Comparison of ENCODE assay signal across 1 cellular context in genomic region chr1:227318852-227319607, GRCh38.
TF ChIP-seq lines count a peak whose summit lies in the region.

No MANE protein-coding gene starts in this region.

TF ChIP-seq in HepG2, 621 proteins besides CTCF, POLR2A, EP300 and RAD21 (continued from another document and continues in another):
- TF ChIP-seq ZBTB40 (IDR thresholded peaks at IDR 0.05) (no peak), ZBTB40 (CRISPR knock-in tag; IDR thresholded peaks at IDR 0.05) (0 out of 2 replicates have a peak, but pooled peaks have one; percentile 33), ZBTB43 (CRISPR knock-in tag; conservative IDR thresholded peaks at IDR 0.05) (0 out of 2 replicates have a peak, but pooled peaks have one; percentile 15), EED (CRISPR knock-in tag; IDR thresholded peaks at IDR 0.05) (0 out of 2 replicates have a peak, but pooled peaks have one; percentile 32), ZBTB38 (CRISPR knock-in tag; IDR thresholded peaks at IDR 0.05) (0 out of 2 replicates have a peak, but pooled peaks have one; percentile 11), MYNN (CRISPR knock-in tag; IDR thresholded peaks at IDR 0.05; ENCODE audit: low read depth) (no peak), FOSL2 (CRISPR knock-in tag; IDR thresholded peaks at IDR 0.05) (0 out of 2 replicates have a peak, but pooled peaks have one; percentile 9), TRAFD1 (CRISPR knock-in tag; IDR thresholded peaks at IDR 0.05; ENCODE audit: borderline replicate concordance) (no peak), SPEN (CRISPR knock-in tag; IDR thresholded peaks at IDR 0.05; ENCODE audit: low read depth) (peak; percentile 10; the same call in 1 of the 2 replicates), HIVEP1 (CRISPR knock-in tag; IDR thresholded peaks at IDR 0.05) (0 out of 2 replicates have a peak, but pooled peaks have one; percentile 31), BCL3 (CRISPR knock-in tag; IDR thresholded peaks at IDR 0.05) (0 out of 2 replicates have a peak, but pooled peaks have one; percentile 7), ZNF687 (CRISPR knock-in tag; IDR thresholded peaks at IDR 0.05) (peak; percentile 79), ETV6 (CRISPR knock-in tag; conservative IDR thresholded peaks at IDR 0.05) (no peak; the same call in 1 of the 2 replicates), ZNF142 (CRISPR knock-in tag; IDR thresholded peaks at IDR 0.05) (no peak), XRCC5 (optimal IDR thresholded peaks at IDR 0.05; ENCODE audit: low read length) (peak; percentile 11), ZNF335 (CRISPR knock-in tag; IDR thresholded peaks at IDR 0.05) (peak; percentile 59; the same call in 1 of the 2 replicates), SMC3 (IDR thresholded peaks at IDR 0.05; ENCODE audit: low read length) (no peak), ZNF605 (CRISPR knock-in tag; IDR thresholded peaks at IDR 0.05) (0 out of 2 replicates have a peak, but pooled peaks have one; percentile 44), TARDBP (CRISPR knock-in tag; IDR thresholded peaks at IDR 0.05) (0 out of 2 replicates have a peak, but pooled peaks have one; percentile 11), ZNF547 (CRISPR knock-in tag; IDR thresholded peaks at IDR 0.05) (peak; percentile 24), ZFP91 (CRISPR knock-in tag; IDR thresholded peaks at IDR 0.05; ENCODE audit: borderline replicate concordance) (peak; percentile 33; the same call in 1 of the 2 replicates), REXO4 (CRISPR knock-in tag; IDR thresholded peaks at IDR 0.05; ENCODE audit: borderline replicate concordance) (peak; percentile 14; the same call in 1 of the 2 replicates), MXD3 (CRISPR knock-in tag; IDR thresholded peaks at IDR 0.05) (0 out of 2 replicates have a peak, but pooled peaks have one; percentile 28), ZNF292 (CRISPR knock-in tag; IDR thresholded peaks at IDR 0.05; ENCODE audit: borderline replicate concordance, low read depth) (peak; percentile 54; the same call in 1 of the 2 replicates), RARA (CRISPR knock-in tag; IDR thresholded peaks at IDR 0.05) (0 out of 2 replicates have a peak, but pooled peaks have one; percentile 13)
